In genomic region chr14:53432378-53432802, GRCh38 we compare ENCODE assay signal across 8 cellular contexts.
DNase-seq lines count a peak whose midpoint lies in the region; ATAC-seq, FAIRE-seq and TF ChIP-seq lines count a peak whose summit lies in the region.

No MANE protein-coding gene starts in this region.

- TF ChIP-seq CTCF in AG09309 (IDR thresholded peaks at IDR 0.05; ENCODE audit: control insufficient read depth, insufficient read depth, low read depth, low read length, missing control alignments) (peak; percentile 78), colonic mucosa (IDR thresholded peaks at IDR 0.05) (peak; percentile 35), mucosa of descending colon (IDR thresholded peaks at IDR 0.05) (no peak)

- peaks cover 13% of the 10 kb centered on the region for H3K9me3 ChIP-seq in NT2/D1 (ENCODE audit: insufficient read depth, low read length)
- H3K9me3 ChIP-seq in colonic mucosa, result no peaks in the 10 kb centered on the region
- no peaks in the 10 kb centered on the region for H3K9me3 ChIP-seq in mucosa of descending colon
- no peaks in the 10 kb centered on the region for H3K9me3 ChIP-seq in effector memory CD4-positive, alpha-beta T cell (ENCODE audit: control insufficient read depth, low read length)

- H3K9ac ChIP-seq in NT2/D1 (ENCODE audit: insufficient read length, low read depth) (no peak overlapping the region), colonic mucosa (ENCODE audit: low read depth in 2 of 2, low read length in 2 of 2) (no peak overlapping the region)

- peak; percentile 17 for DNase-seq in AG09309 (ENCODE audit: low read depth)
- peak; percentile 10 for DNase-seq in GM12892 (ENCODE audit: insufficient read length)
- peak; percentile 49 for DNase-seq in NT2/D1 (ENCODE audit: low read depth, low spot score)
- DNase-seq in colonic mucosa, result no peak
- no peak for DNase-seq in mucosa of descending colon
- no peak for DNase-seq in effector memory CD4-positive, alpha-beta T cell
- DNase-seq in NCI-H1930 (lab: John Stamatoyannopoulos, UW), result no peak

- TF ChIP-seq POLR2A in GM12892 (IDR thresholded peaks at IDR 0.05; ENCODE audit: low read depth, low read length), result no peak

- no peaks in the 10 kb centered on the region for H3K4me1 ChIP-seq in NT2/D1 (ENCODE audit: insufficient read depth, insufficient read length)
- no peaks in the 10 kb centered on the region for H3K4me1 ChIP-seq in colonic mucosa
- no peaks in the 10 kb centered on the region for H3K4me1 ChIP-seq in mucosa of descending colon (ENCODE audit: low read depth)
- H3K4me1 ChIP-seq in effector memory CD4-positive, alpha-beta T cell (ENCODE audit: control insufficient read depth, insufficient read depth, low read length, poor library complexity, severe bottlenecking), result no peaks in the 10 kb centered on the region

- H3K4me3 ChIP-seq in AG09309 (ENCODE audit: control insufficient read depth, low read depth, low read length) (no peak overlapping the region), NT2/D1 (ENCODE audit: insufficient read length, low read depth) (no peak overlapping the region), colonic mucosa (no peak overlapping the region), mucosa of descending colon (no peak overlapping the region)
- H3K4me3 ChIP-seq in effector memory CD4-positive, alpha-beta T cell (ENCODE audit: insufficient read depth, low read depth, low read length, poor library complexity, severe bottlenecking), result no peak overlapping the region

- ATAC-seq in HG03175 (IDR thresholded peaks at IDR 0.05; ENCODE audit: unreplicated experiment), result peak; percentile 82
- peak; percentile 61 for ATAC-seq in mucosa of descending colon

- FAIRE-seq in GM12892 (lab: Jason Lieb, UNC), result peak; percentile 67

- H3K36me3 ChIP-seq in NT2/D1 (ENCODE audit: insufficient read depth, insufficient read length, low read length) (no peaks in the 10 kb centered on the region), colonic mucosa (no peaks in the 10 kb centered on the region), mucosa of descending colon (ENCODE audit: low read depth) (no peaks in the 10 kb centered on the region)
- H3K36me3 ChIP-seq in effector memory CD4-positive, alpha-beta T cell (ENCODE audit: control insufficient read depth, insufficient read depth, low read length), result no peaks in the 10 kb centered on the region

- intact Hi-C loops in colonic mucosa (cut with DNase I), result no loop called here
- intact Hi-C loops in mucosa of descending colon (cut with DNase I, micrococcal nuclease), result no loop called here

- H3K27me3 ChIP-seq in NT2/D1 (ENCODE audit: insufficient read depth, insufficient read length), result no peaks in the 10 kb centered on the region
- H3K27me3 ChIP-seq in colonic mucosa, result no peaks in the 10 kb centered on the region
- H3K27me3 ChIP-seq in effector memory CD4-positive, alpha-beta T cell (replicated peaks; ENCODE audit: control insufficient read depth, insufficient read depth, low read length, poor library complexity, severe bottlenecking), result no peaks in the 10 kb centered on the region

- no peak overlapping the region for H3K27ac ChIP-seq in colonic mucosa
- no peak overlapping the region for H3K27ac ChIP-seq in effector memory CD4-positive, alpha-beta T cell (ENCODE audit: insufficient read depth, low read length, poor library complexity, severe bottlenecking)

Comparison
In these comparisons a context has a peak if more than half of its experiments do, and no peak if none do; other contexts are left out.
1. DNase-seq: peak in AG09309 (single experiment), GM12892 (single experiment) and NT2/D1 (single experiment); none in colonic mucosa (single experiment), mucosa of descending colon (0 of 3), effector memory CD4-positive, alpha-beta T cell (0 of 3) and NCI-H1930 (0 of 2).